ENCODE assay signal across 1 cellular context in the genomic region with DNA sequence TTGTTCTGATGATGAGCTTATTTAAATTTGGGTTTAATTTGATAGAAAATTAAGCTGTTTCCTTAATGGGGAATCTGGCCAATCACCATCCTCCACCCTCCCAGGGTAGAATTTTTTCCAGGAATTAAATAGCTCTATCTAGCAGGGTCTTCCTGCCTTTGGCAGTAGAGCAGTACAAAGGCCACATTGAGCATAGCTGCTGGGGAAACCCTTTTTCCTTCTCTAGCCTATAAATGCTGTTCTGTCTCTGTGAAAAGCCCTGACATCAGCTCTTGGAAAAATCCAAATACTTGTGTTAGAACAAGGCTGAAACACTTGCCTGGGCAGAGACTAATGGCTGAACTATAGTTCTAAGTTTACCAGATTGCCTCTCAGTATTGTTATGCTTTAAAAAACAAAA.
TF ChIP-seq lines count a peak whose summit lies in the region.

No MANE protein-coding gene starts in this region.

TF ChIP-seq in endothelial cell of umbilical vein, 7 proteins besides CTCF, POLR2A, EP300 and RAD21:
- no peak for TF ChIP-seq FOS (IDR thresholded peaks at IDR 0.05; ENCODE audit: borderline replicate concordance, insufficient read depth, low read length)
- TF ChIP-seq, protein P1, sequence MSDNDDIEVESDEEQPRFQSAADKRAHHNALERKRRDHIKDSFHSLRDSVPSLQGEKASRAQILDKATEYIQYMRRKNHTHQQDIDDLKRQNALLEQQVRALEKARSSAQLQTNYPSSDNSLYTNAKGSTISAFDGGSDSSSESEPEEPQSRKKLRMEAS (IDR thresholded peaks at IDR 0.05; ENCODE audit: insufficient read depth, insufficient read length) = no peak
- no peak for TF ChIP-seq EZH2 (IDR thresholded peaks at IDR 0.05; ENCODE audit: borderline replicate concordance, low read depth, low read length, severe bottlenecking)
- no peak for TF ChIP-seq MYC (IDR thresholded peaks at IDR 0.05; ENCODE audit: low read depth, low read length)
- TF ChIP-seq GATA2 (IDR thresholded peaks at IDR 0.05; ENCODE audit: insufficient read depth, insufficient read length, low read depth, low read length) = no peak
- no peak for TF ChIP-seq JUN (IDR thresholded peaks at IDR 0.05; ENCODE audit: borderline replicate concordance, insufficient read depth, insufficient read length, low read depth)
- no peak for TF ChIP-seq POLR2AphosphoS5 (IDR thresholded peaks at IDR 0.05; ENCODE audit: insufficient read depth, low read depth, low read length)
TF ChIP-seq in endothelial cell of umbilical vein: peak in this region for 0.
